9 cellular contexts compared by ENCODE assay signal in genomic region chr18:31041346-31042067, GRCh38. TPM values are rescaled to one million over a fixed set of nuclear protein-coding genes. Genes with fewer than 3 reads are reported as not detected.
DNase-seq lines count a peak whose midpoint lies in the region; ATAC-seq and TF ChIP-seq lines count a peak whose summit lies in the region.
"Had no signal": no experiment of that assay in that cellular context is flagged by ENCODE, and none has a peak within 500 bp of the region (broad histone marks: within the 10 kb centered on the region; RNA-seq: fewer than 3 reads in every experiment).

No MANE protein-coding gene starts in this region.

- H3K18ac ChIP-seq in neuronal stem cell (ENCODE audit: low read length) = peak overlapping the region; percentile 79

- peak overlapping the region; percentile 69 for H2BK15ac ChIP-seq in neuronal stem cell (ENCODE audit: low read length)

- no peaks in the 10 kb centered on the region for H3K36me3 ChIP-seq in neuronal stem cell (replicated peaks in 1 of 2; ENCODE audit: control insufficient read depth in 2 of 2, insufficient read depth in 2 of 2, low read length in 2 of 2)

- H4K8ac ChIP-seq in neuronal stem cell (ENCODE audit: low read depth, low read length) = no peak overlapping the region

- H3K9ac ChIP-seq in neuronal stem cell (ENCODE audit: low read depth, low read length, poor library complexity) = peak overlapping the region; percentile 79

- TF ChIP-seq CTCF in RWPE1 (conservative IDR thresholded peaks at IDR 0.05; ENCODE audit: low read depth) (no peak), foreskin keratinocyte (conservative IDR thresholded peaks at IDR 0.05) (no peak)

- H2BK12ac ChIP-seq in neuronal stem cell (ENCODE audit: low read length) = no peak overlapping the region

- H3K14ac ChIP-seq in neuronal stem cell (ENCODE audit: low read length) = peak overlapping the region; percentile 47

- H2AK5ac ChIP-seq in neuronal stem cell (ENCODE audit: low read depth, low read length) = no peak overlapping the region

- peak overlapping the region; percentile 10 for H2BK5ac ChIP-seq in neuronal stem cell (ENCODE audit: low read length)

- peaks cover 51% of the 10 kb centered on the region for H3K4me1 ChIP-seq in foreskin keratinocyte
- peaks cover 0 to 2% of the 10 kb centered on the region in 2 donors for H3K4me1 ChIP-seq in neuronal stem cell (ENCODE audit: control insufficient read depth in 2 of 2, insufficient read depth in 1 of 2, low read depth in 1 of 2, low read length in 2 of 2)

- no peak overlapping the region for H4K91ac ChIP-seq in neuronal stem cell (ENCODE audit: low read depth, low read length, poor library complexity)

- H2BK120ac ChIP-seq in neuronal stem cell (ENCODE audit: low read depth, low read length) = no peak overlapping the region

- DNase-seq in GM03348 (ENCODE audit: low spot score) (peak; percentile 9), RWPE1 (ENCODE audit: low spot score) (peak; percentile 25), foreskin keratinocyte (peak; percentile 47 to 69), neuronal stem cell (ENCODE audit: low spot score) (peak; percentile 27), SKM-1 (lab: John Stamatoyannopoulos, UW; ENCODE audit: unreplicated experiment) (no peak)
- DNase-seq: NCI-H1417 treated with DMSO at 0.1 percent for 48 hours had no signal

- H3K23ac ChIP-seq in neuronal stem cell (ENCODE audit: low read depth, low read length, poor library complexity) = peak overlapping the region; percentile 3

- H3K9me3 ChIP-seq in neuronal stem cell (replicated peaks in 1 of 2; ENCODE audit: control insufficient read depth in 2 of 2, insufficient read depth in 1 of 2, low read depth in 1 of 2, low read length in 2 of 2) = peaks cover 0 to 23% of the 10 kb centered on the region in 2 donors

- no peak overlapping the region for H3K4ac ChIP-seq in neuronal stem cell (ENCODE audit: low read length)

- peak overlapping the region in 1 of 2 donors; percentile 84 for H3K4me3 ChIP-seq in neuronal stem cell (ENCODE audit: low read length in 2 of 2)

- H3K27me3 ChIP-seq in foreskin keratinocyte = no peaks in the 10 kb centered on the region
- peaks cover 8 to 78% (median 42%) of the 10 kb centered on the region in 3 experiments for H3K27me3 ChIP-seq in neuronal stem cell (ENCODE audit: control insufficient read depth in 3 of 3, insufficient read depth in 3 of 3, low read depth in 1 of 3, low read length in 3 of 3)

- WGBS in neuronal stem cell (ENCODE audit: extremely low coverage in 2 of 2, insufficient read length in 2 of 2, insufficient replicate concordance in 1 of 2), 2 donors = no CpG with 5 or more reads among the region's 51 CpGs

- POLR2A ChIA-PET in RWPE1 (lab: Yijun Ruan, JAX; ENCODE audit: low non-redundant PET) = no interaction called here

- CTCF ChIA-PET in RWPE1 (lab: Yijun Ruan, JAX) = interaction anchor here (0.5 to 1.2 kb wide), 3 partner anchors 15 to 271 kb away, joined by 3 to 5 read pairs (median 4); no protein-coding TSS in a partner anchor

- H3K79me1 ChIP-seq in neuronal stem cell (ENCODE audit: low read depth, low read length) = no peaks in the 10 kb centered on the region

- peak overlapping the region; percentile 89 for H3K4me2 ChIP-seq in neuronal stem cell (ENCODE audit: insufficient read depth, low read length, poor library complexity, severe bottlenecking)

- ATAC-seq in foreskin keratinocyte = peak; percentile 10
- no peak for ATAC-seq in HG03039 (IDR thresholded peaks at IDR 0.05; ENCODE audit: unreplicated experiment)
- no peak for ATAC-seq in HG02852 (IDR thresholded peaks at IDR 0.05; ENCODE audit: unreplicated experiment)
- no peak for ATAC-seq in GM21423 (IDR thresholded peaks at IDR 0.05; ENCODE audit: unreplicated experiment)

- H2AFZ ChIP-seq in neuronal stem cell (ENCODE audit: low read length) = peak overlapping the region; percentile 82

- H3K27ac ChIP-seq in RWPE1 (peak overlapping the region; percentile 99), foreskin keratinocyte (peak overlapping the region; percentile 95), neuronal stem cell (replicated peaks; ENCODE audit: low read length) (no peak overlapping the region)

RNA-seq across cellular contexts. Expression of gene DSC3, which starts 1.0 kb away (rescaled TPM):
- total RNA-seq in foreskin keratinocyte = 136 and 140 TPM in 2 replicates
- 23.4 and 27.8 TPM in 2 replicates for polyA plus RNA-seq in foreskin keratinocyte
- polyA plus RNA-seq in neuronal stem cell (2013, experiment 1 of 2) = 1.1 TPM
- polyA plus RNA-seq in neuronal stem cell (2013, experiment 2 of 2) = 1.1 TPM
